23 cellular contexts compared by ENCODE assay signal in genomic region chr2:31058096-31058843, GRCh38.
A peak's percentile ranks its signal among the peaks of the same experiment; 100 is the strongest.
DNase-seq lines count a peak whose midpoint lies in the region; FAIRE-seq and TF ChIP-seq lines count a peak whose summit lies in the region.
"Had no signal": no experiment of that assay in that cellular context is flagged by ENCODE, and none has a peak within 500 bp of the region (broad histone marks: within the 10 kb centered on the region; RNA-seq: fewer than 3 reads in every experiment).

No MANE protein-coding gene starts in this region.

- H3K4me1 ChIP-seq in BLaER1 treated with 17β-estradiol and CSF1 and Interleukin-3, amounts not matched to agents 10 nM and 100 nM: peaks cover 30 to 76% (median 69%) of the 10 kb centered on the region in 10 experiments

- peak overlapping the region in 8 of 11 experiments; percentile 11 to 74 (median 52); a peak in 12 of 22 replicates for H3K27ac ChIP-seq in BLaER1 treated with 17β-estradiol and CSF1 and Interleukin-3, amounts not matched to agents 10 nM and 100 nM
- H3K27ac ChIP-seq: GM23248 had no signal

- H3K4me3 ChIP-seq in BLaER1 treated with 17β-estradiol and CSF1 and Interleukin-3, amounts not matched to agents 10 nM and 100 nM: no peak overlapping the region
- H3K4me3 ChIP-seq in bronchial epithelial cell (ENCODE audit: low read depth, low read length): no peak overlapping the region
- H3K4me3 ChIP-seq: GM23248 had no signal

- peaks cover 10% of the 10 kb centered on the region for H3K27me3 Mint-ChIP-seq in osteocyte (ENCODE audit: unreplicated experiment)
- peaks cover 12% of the 10 kb centered on the region for H3K27me3 Mint-ChIP-seq in type B pancreatic cell
- peaks cover 24% of the 10 kb centered on the region for H3K27me3 Mint-ChIP-seq in mesothelial cell of epicardium (ENCODE audit: low read depth)
- H3K27me3 Mint-ChIP-seq in immature natural killer cell (ENCODE audit: low read depth in 3 of 3): peaks cover 2 to 5% (median 3%) of the 10 kb centered on the region in 3 donors

- H3K4me3 Mint-ChIP-seq in osteocyte (ENCODE audit: unreplicated experiment) (no peak overlapping the region), type B pancreatic cell (no peak overlapping the region), mesothelial cell of epicardium (no peak overlapping the region), immature natural killer cell (no peak overlapping the region)
- H3K4me3 Mint-ChIP-seq: CD14-positive monocyte; CD4-positive, alpha-beta memory T cell had no signal

- H3K36me3 Mint-ChIP-seq in osteocyte (ENCODE audit: unreplicated experiment): no peaks in the 10 kb centered on the region
- no peaks in the 10 kb centered on the region for H3K36me3 Mint-ChIP-seq in type B pancreatic cell
- H3K36me3 Mint-ChIP-seq in mesothelial cell of epicardium: no peaks in the 10 kb centered on the region
- H3K36me3 Mint-ChIP-seq in immature natural killer cell: no peaks in the 10 kb centered on the region
- H3K36me3 Mint-ChIP-seq: CD14-positive monocyte; CD4-positive, alpha-beta memory T cell had no signal

- peak overlapping the region in 3 of 11 experiments; percentile 9 to 27 (median 23); a peak in 1 of 22 replicates for H3K9ac ChIP-seq in BLaER1 treated with 17β-estradiol and CSF1 and Interleukin-3, amounts not matched to agents 10 nM and 100 nM
- H3K9ac ChIP-seq: GM23248 had no signal

- H3K27ac Mint-ChIP-seq in osteocyte (ENCODE audit: unreplicated experiment) (no peak overlapping the region), type B pancreatic cell (no peak overlapping the region), mesothelial cell of epicardium (no peak overlapping the region), immature natural killer cell (no peak overlapping the region)
- H3K27ac Mint-ChIP-seq: CD4-positive, alpha-beta memory T cell had no signal

- H3K9me3 Mint-ChIP-seq in osteocyte (ENCODE audit: unreplicated experiment): no peaks in the 10 kb centered on the region
- no peaks in the 10 kb centered on the region for H3K9me3 Mint-ChIP-seq in type B pancreatic cell
- H3K9me3 Mint-ChIP-seq in mesothelial cell of epicardium: peaks cover 6% of the 10 kb centered on the region
- no peaks in the 10 kb centered on the region for H3K9me3 Mint-ChIP-seq in immature natural killer cell

- H3K4me1 Mint-ChIP-seq in osteocyte (ENCODE audit: unreplicated experiment) (no peaks in the 10 kb centered on the region), type B pancreatic cell (ENCODE audit: unreplicated experiment) (peaks cover 22% of the 10 kb centered on the region), mesothelial cell of epicardium (no peaks in the 10 kb centered on the region), immature natural killer cell (no peaks in the 10 kb centered on the region)
- H3K4me1 Mint-ChIP-seq: CD4-positive, alpha-beta memory T cell had no signal

- H4K20me1 ChIP-seq in BLaER1 treated with 17β-estradiol and CSF1 and Interleukin-3, amounts not matched to agents 10 nM and 100 nM: peaks cover 0 to 6% (median 0%) of the 10 kb centered on the region in 11 experiments; a peak in 5 of 22 replicates

- DNase-seq in bronchial epithelial cell (ENCODE audit: low read depth): no peak
- peak; percentile 74 for DNase-seq in osteocyte (ENCODE audit: extremely low spot score, unreplicated experiment)
- peak; percentile 48 for DNase-seq in type B pancreatic cell (ENCODE audit: extremely low spot score, unreplicated experiment)
- no peak for DNase-seq in NCI-H1048 (lab: John Stamatoyannopoulos, UW)
- DNase-seq in hypothalamus (lab: John Stamatoyannopoulos, UW): no peak
- DNase-seq in mesothelial cell of epicardium (ENCODE audit: low spot score in 2 of 2, unreplicated experiment in 2 of 2): no peak
- DNase-seq in immature natural killer cell: no peak
- DNase-seq: ACHN; BE2C; CD4-positive, alpha-beta memory T cell; DMS153; DMS79; GDM1; GM23248; HCEC 1CT; IMR-90 had no signal

- H3K9me3 ChIP-seq in BLaER1 treated with 17β-estradiol and CSF1 and Interleukin-3, amounts not matched to agents 10 nM and 100 nM (replicated peaks in 1 of 11): peaks cover 9 to 39% (median 21%) of the 10 kb centered on the region in 11 experiments
- H3K9me3 ChIP-seq: BE2C had no signal

- peak; percentile 58 for FAIRE-seq in bronchial epithelial cell (lab: Jason Lieb, UNC)
- FAIRE-seq: A204.1, GM12892, GM18507, H54, HTR-8/SVneo had no signal

- H3K27me3 ChIP-seq in BLaER1 treated with 17β-estradiol and CSF1 and Interleukin-3, amounts not matched to agents 10 nM and 100 nM: no peaks in the 10 kb centered on the region
- H3K27me3 ChIP-seq in bronchial epithelial cell (ENCODE audit: control insufficient read depth, insufficient read depth, low read length): no peaks in the 10 kb centered on the region
- H3K27me3 ChIP-seq: BE2C had no signal

- TF ChIP-seq CTCF in bronchial epithelial cell (IDR thresholded peaks at IDR 0.05; ENCODE audit: insufficient read depth, low read length, severe bottlenecking) (no peak), osteocyte (IDR thresholded peaks at IDR 0.05) (no peak), type B pancreatic cell (conservative IDR thresholded peaks at IDR 0.05) (no peak), mesothelial cell of epicardium (IDR thresholded peaks at IDR 0.05; ENCODE audit: unreplicated experiment) (no peak)

- peak overlapping the region in 8 of 11 experiments; percentile 41 to 72 (median 60); a peak in 15 of 22 replicates for H3K4me2 ChIP-seq in BLaER1 treated with 17β-estradiol and CSF1 and Interleukin-3, amounts not matched to agents 10 nM and 100 nM

- peaks cover 0 to 40% (median 16%) of the 10 kb centered on the region in 11 experiments; a peak in 18 of 22 replicates for H3K36me3 ChIP-seq in BLaER1 treated with 17β-estradiol and CSF1 and Interleukin-3, amounts not matched to agents 10 nM and 100 nM
- H3K36me3 ChIP-seq in bronchial epithelial cell (ENCODE audit: control insufficient read depth, insufficient read depth, low read length): no peaks in the 10 kb centered on the region
- H3K36me3 ChIP-seq: BE2C had no signal

Comparison
In these comparisons a context has a peak if more than half of its experiments do, and no peak if none do; other contexts are left out.
1. DNase-seq: peak in osteocyte (single experiment) and type B pancreatic cell (single experiment); none in bronchial epithelial cell (single experiment), NCI-H1048 (single experiment), hypothalamus (0 of 51), mesothelial cell of epicardium (0 of 2) and immature natural killer cell (0 of 3).